Comparison of ENCODE assay signal across 29 cellular contexts in genomic region chr12:23626791-23627190, GRCh38.
"Had no signal": no experiment of that assay in that cellular context is flagged by ENCODE, and none has a peak within 500 bp of the region (broad histone marks: within the 10 kb centered on the region; RNA-seq: fewer than 3 reads in every experiment).

No MANE protein-coding gene starts in this region.

- H3K27ac Mint-ChIP-seq: stimulated activated effector memory CD8-positive, alpha-beta T cell treated with anti-CD3 and anti-CD28 coated beads, Interleukin-12 subunit alpha, Interleukin-12 subunit beta, amount 100 ng/mL, for 72 hours; stimulated activated memory B cell treated with anti-CD40 and anti-IgM and Interleukin-4, amounts not matched to agents 10 μg/mL and 1 μg/mL and 100 μg/mL, for 72 hours; stimulated activated naive B cell treated with anti-CD40 and anti-IgM and Interleukin-4, amounts not matched to agents 10 μg/mL and 1 μg/mL and 100 μg/mL, for 72 hours; stimulated activated naive CD8-positive, alpha-beta T cell treated with anti-CD3 and anti-CD28 coated beads, Interleukin-15, amount 100 ng/mL, for 72 hours; stimulated activated naive CD8-positive, alpha-beta T cell treated with anti-CD3 and anti-CD28 coated beads, Interleukin-15, Interleukin-2, amounts not matched to agents 100 ng/mL and 50 ng/mL, for 24 hours; type B pancreatic cell had no signal

- H3K4me3 Mint-ChIP-seq: stimulated activated effector memory CD8-positive, alpha-beta T cell treated with anti-CD3 and anti-CD28 coated beads, Interleukin-12 subunit alpha, Interleukin-12 subunit beta, amount 100 ng/mL, for 72 hours; stimulated activated memory B cell treated with anti-CD40 and anti-IgM and Interleukin-4, amounts not matched to agents 10 μg/mL and 1 μg/mL and 100 μg/mL, for 72 hours; stimulated activated naive B cell treated with anti-CD40 and anti-IgM and Interleukin-4, amounts not matched to agents 10 μg/mL and 1 μg/mL and 100 μg/mL, for 72 hours; stimulated activated naive CD8-positive, alpha-beta T cell treated with anti-CD3 and anti-CD28 coated beads, Interleukin-15, amount 100 ng/mL, for 72 hours; stimulated activated naive CD8-positive, alpha-beta T cell treated with anti-CD3 and anti-CD28 coated beads, Interleukin-15, Interleukin-2, amounts not matched to agents 100 ng/mL and 50 ng/mL, for 24 hours; type B pancreatic cell had no signal

- H3K4me1 Mint-ChIP-seq: stimulated activated effector memory CD8-positive, alpha-beta T cell treated with anti-CD3 and anti-CD28 coated beads, Interleukin-12 subunit alpha, Interleukin-12 subunit beta, amount 100 ng/mL, for 72 hours; stimulated activated memory B cell treated with anti-CD40 and anti-IgM and Interleukin-4, amounts not matched to agents 10 μg/mL and 1 μg/mL and 100 μg/mL, for 72 hours; stimulated activated naive B cell treated with anti-CD40 and anti-IgM and Interleukin-4, amounts not matched to agents 10 μg/mL and 1 μg/mL and 100 μg/mL, for 72 hours; stimulated activated naive CD8-positive, alpha-beta T cell treated with anti-CD3 and anti-CD28 coated beads, Interleukin-15, amount 100 ng/mL, for 72 hours had no signal

- H3K4me3 ChIP-seq: stomach, suprapubic skin, testis, thoracic aorta, thyroid gland, tibial artery, tibial nerve, transverse colon, upper lobe of left lung, upper lobe of right lung, uterus, vagina had no signal

- H3K9me3 ChIP-seq: stomach, suprapubic skin, testis, thoracic aorta, thyroid gland, tibial artery, tibial nerve, transverse colon, upper lobe of left lung, upper lobe of right lung, uterus, vagina had no signal

- H3K27me3 Mint-ChIP-seq: stimulated activated memory B cell treated with anti-CD40 and anti-IgM and Interleukin-4, amounts not matched to agents 10 μg/mL and 1 μg/mL and 100 μg/mL, for 72 hours; stimulated activated naive B cell treated with anti-CD40 and anti-IgM and Interleukin-4, amounts not matched to agents 10 μg/mL and 1 μg/mL and 100 μg/mL, for 72 hours; stimulated activated naive CD8-positive, alpha-beta T cell treated with anti-CD3 and anti-CD28 coated beads, Interleukin-15, amount 100 ng/mL, for 72 hours; stimulated activated naive CD8-positive, alpha-beta T cell treated with anti-CD3 and anti-CD28 coated beads, Interleukin-15, Interleukin-2, amounts not matched to agents 100 ng/mL and 50 ng/mL, for 24 hours had no signal

- H3K36me3 ChIP-seq: stomach, suprapubic skin, thoracic aorta, thyroid gland, tibial artery, tibial nerve, transverse colon, upper lobe of left lung, upper lobe of right lung, uterus, vagina had no signal

- FAIRE-seq: urothelium cell line had no signal

- H3K27me3 ChIP-seq: stomach, suprapubic skin, testis, thyroid gland, tibial artery, tibial nerve, transverse colon, upper lobe of left lung, upper lobe of right lung, uterus, vagina had no signal

- DNase-seq: stimulated activated CD4-positive, alpha-beta T cell treated with anti-CD3 and anti-CD28 coated beads, Interleukin-2, amount 100 ng/mL, for 48 hours; stimulated activated CD4-positive, alpha-beta T cell treated with anti-CD3 and anti-CD28 coated beads, Interleukin-4, amount 100 ng/mL, for 1 hour; stimulated activated CD4-positive, alpha-beta T cell treated with anti-CD3 and anti-CD28 coated beads, Interleukin-4, amount 100 ng/mL, for 24 hours; stimulated activated CD4-positive, alpha-beta T cell treated with anti-CD3 and anti-CD28 coated beads, Interleukin-4, amount 100 ng/mL, for 4 hours; stimulated activated CD8-positive, alpha-beta memory T cell treated with anti-CD3 and anti-CD28 coated beads, Interleukin-4, amount 100 ng/mL, for 48 hours; stimulated activated naive B cell treated with anti-CD40 and anti-IgM and Interleukin-4, amounts not matched to agents 10 μg/mL and 1 μg/mL and 100 μg/mL, for 72 hours; stimulated activated naive CD4-positive, alpha-beta T cell; stimulated activated naive CD4-positive, alpha-beta T cell treated with Interleukin-2 at 50 U/mL for 16 hours; stimulated activated naive CD8-positive, alpha-beta T cell treated with anti-CD3 and anti-CD28 coated beads, Interleukin-15, amount 100 ng/mL, for 72 hours; stimulated activated naive CD8-positive, alpha-beta T cell treated with anti-CD3 and anti-CD28 coated beads, Interleukin-15, Interleukin-2, amounts not matched to agents 100 U/mL and 50 U/mL, for 24 hours; stomach; substantia nigra; testis; thyroid gland; tibial artery; transverse colon; trophoblast cell; upper lobe of left lung; upper lobe of right lung; uterus had no signal

- H3K27ac ChIP-seq: stomach, suprapubic skin, testis, thoracic aorta, thyroid gland, tibial artery, tibial nerve, transverse colon, upper lobe of left lung, upper lobe of right lung, uterus, vagina had no signal

- H3K4me1 ChIP-seq: stomach, suprapubic skin, testis, thyroid gland, tibial nerve, upper lobe of left lung, upper lobe of right lung, uterus, vagina had no signal

- H3K9me3 Mint-ChIP-seq: stimulated activated memory B cell treated with anti-CD40 and anti-IgM and Interleukin-4, amounts not matched to agents 10 μg/mL and 1 μg/mL and 100 μg/mL, for 72 hours; stimulated activated naive B cell treated with anti-CD40 and anti-IgM and Interleukin-4, amounts not matched to agents 10 μg/mL and 1 μg/mL and 100 μg/mL, for 72 hours had no signal

- ATAC-seq: stimulated activated effector memory CD8-positive, alpha-beta T cell treated with anti-CD3 and anti-CD28 coated beads, Interleukin-12 subunit alpha, Interleukin-12 subunit beta, amount 100 ng/mL, for 72 hours; stimulated activated memory B cell treated with anti-CD40 and anti-IgM and Interleukin-4, amounts not matched to agents 10 μg/mL and 1 μg/mL and 100 μg/mL, for 72 hours; stimulated activated naive B cell treated with anti-CD40 and anti-IgM and Interleukin-4, amounts not matched to agents 10 μg/mL and 1 μg/mL and 100 μg/mL, for 72 hours; stimulated activated naive CD8-positive, alpha-beta T cell treated with anti-CD3 and anti-CD28 coated beads, Interleukin-15, amount 100 ng/mL, for 72 hours; stimulated activated naive CD8-positive, alpha-beta T cell treated with anti-CD3 and anti-CD28 coated beads, Interleukin-15, Interleukin-2, amounts not matched to agents 100 U/mL and 50 U/mL, for 24 hours; upper lobe of right lung had no signal

- H3K36me3 Mint-ChIP-seq: stimulated activated effector memory CD8-positive, alpha-beta T cell treated with anti-CD3 and anti-CD28 coated beads, Interleukin-12 subunit alpha, Interleukin-12 subunit beta, amount 100 ng/mL, for 72 hours; stimulated activated memory B cell treated with anti-CD40 and anti-IgM and Interleukin-4, amounts not matched to agents 10 μg/mL and 1 μg/mL and 100 μg/mL, for 72 hours; stimulated activated naive B cell treated with anti-CD40 and anti-IgM and Interleukin-4, amounts not matched to agents 10 μg/mL and 1 μg/mL and 100 μg/mL, for 72 hours had no signal
